ENCODE assay signal across 6 cellular contexts in the genomic region with DNA sequence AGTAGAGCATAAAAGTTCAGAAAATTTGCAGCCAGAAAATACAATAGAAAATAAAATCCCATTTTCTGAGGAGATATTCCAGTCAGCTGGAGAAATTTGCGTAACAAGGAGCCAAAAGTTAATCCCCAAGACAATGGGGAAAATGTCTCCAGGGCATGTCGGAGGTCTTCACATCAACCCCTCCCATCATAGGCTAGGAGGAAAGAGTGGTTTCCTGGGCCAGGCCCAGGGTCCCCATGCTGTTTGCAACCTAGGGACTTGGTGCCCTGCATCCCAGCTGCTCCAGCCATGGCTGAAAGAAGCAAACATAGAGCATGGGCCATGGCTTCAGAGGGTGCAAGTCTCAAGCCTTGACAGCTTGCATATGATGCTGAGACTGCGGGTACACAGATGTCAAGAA.
"Had no signal": no experiment of that assay in that cellular context is flagged by ENCODE, and none has a peak within 500 bp of the region (broad histone marks: within the 10 kb centered on the region; RNA-seq: fewer than 3 reads in every experiment).

No MANE protein-coding gene starts in this region.

- DNase-seq: GM23248, H7, H9, HCEC 1CT, HFFc6 had no signal

- H3K4me3 ChIP-seq: GM23248, GM23338 had no signal
